ENCODE assay signal across 34 cellular contexts in the genomic region with DNA sequence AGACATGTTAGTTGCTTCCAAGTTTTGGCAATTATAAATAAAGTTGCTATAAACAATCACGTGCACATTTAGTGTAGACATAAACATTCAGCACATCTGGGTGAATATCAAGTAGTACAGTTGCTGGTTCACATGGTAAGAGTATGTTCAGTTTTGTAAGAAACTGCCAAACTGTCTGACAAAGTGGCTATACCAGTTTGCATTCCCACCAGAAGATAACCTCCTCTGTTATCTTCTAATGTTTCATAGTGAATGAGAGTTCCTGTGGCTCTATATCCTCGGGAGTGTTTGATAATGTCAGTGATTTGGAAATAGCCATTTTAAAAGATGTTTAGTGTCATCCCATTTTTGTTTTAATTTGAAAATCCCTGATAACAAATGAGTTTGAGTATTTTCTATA.
"Had no signal": no experiment of that assay in that cellular context is flagged by ENCODE, and none has a peak within 500 bp of the region (broad histone marks: within the 10 kb centered on the region; RNA-seq: fewer than 3 reads in every experiment).

No MANE protein-coding gene starts in this region.

- H3K4me3 ChIP-seq: MG63 had no signal

- H3K36me3 ChIP-seq: MG63 had no signal

- DNase-seq: Karpas-422, Kasumi-1, MG63, MM.1S, MV-4-11, NCI-H1048, NCI-H1092, NCI-H1092 treated with DMSO at 0.1 percent for 48 hours, NCI-H1105, NCI-H1105 treated with DMSO at 0.1 percent for 48 hours, NCI-H1417, NCI-H1417 treated with DMSO at 0.1 percent for 48 hours, NCI-H1436, NCI-H1436 treated with DMSO at 0.1 percent for 48 hours, NCI-H146, NCI-H1694, NCI-H1694 treated with DMSO at 0.1 percent for 48 hours, NCI-H187, NCI-H187 treated with DMSO at 0.1 percent for 48 hours, NCI-H1930, NCI-H2029, NCI-H2029 treated with DMSO at 0.1 percent for 48 hours, NCI-H2081, NCI-H2081 treated with DMSO at 0.1 percent for 48 hours, NCI-H2107, NCI-H2171, NCI-H2171 treated with DMSO at 0.1 percent for 48 hours, NCI-H2227 treated with DMSO at 0.1 percent for 48 hours, NCI-H226, NCI-H345, NCI-H446, NCI-H446 treated with DMSO at 0.1 percent for 48 hours, NCI-H510A, NCI-H510A treated with DMSO at 0.1 percent for 48 hours had no signal

- H3K27me3 ChIP-seq: MG63 had no signal

- H3K9me3 ChIP-seq: MG63 had no signal
